13 cellular contexts compared by ENCODE assay signal in genomic region chr1:157360021-157360390, GRCh38.
"Had no signal": no experiment of that assay in that cellular context is flagged by ENCODE, and none has a peak within 500 bp of the region (broad histone marks: within the 10 kb centered on the region; RNA-seq: fewer than 3 reads in every experiment).

No MANE protein-coding gene starts in this region.

- H3K27ac ChIP-seq: gastroesophageal sphincter, ovary, upper lobe of right lung had no signal

- H3K9me3 ChIP-seq: gastroesophageal sphincter, ovary, upper lobe of right lung had no signal

- H3K4me3 ChIP-seq: gastroesophageal sphincter, ovary, upper lobe of right lung had no signal

- H3K4me1 ChIP-seq: gastroesophageal sphincter, upper lobe of right lung had no signal

- DNase-seq: activated B cell treated with CpG ODN at 0.5 μM for 24 hours; activated CD4-positive, alpha-beta T cell treated with anti-CD3 and anti-CD28 coated beads, Interleukin-2, amount 50 U/mL, for 1 hour; activated naive CD4-positive, alpha-beta T cell treated with anti-CD3 and anti-CD28 coated beads, Interleukin-2, amount 50 U/mL, for 16 hours; central memory CD4-positive, alpha-beta T cell; cortex of kidney; effector CD8-positive, alpha-beta T cell; kidney; mesendoderm; ovary; stimulated activated CD4-positive, alpha-beta T cell treated with anti-CD3 and anti-CD28 coated beads, Interleukin-4, amount 100 ng/mL, for 1 hour; stimulated activated CD8-positive, alpha-beta memory T cell treated with anti-CD3 and anti-CD28 coated beads, Interleukin-4, amount 100 ng/mL, for 48 hours; upper lobe of right lung had no signal

- H3K36me3 ChIP-seq: gastroesophageal sphincter, ovary, upper lobe of right lung had no signal

- ATAC-seq: gastroesophageal sphincter had no signal

- H3K27me3 ChIP-seq: ovary, upper lobe of right lung had no signal
